Comparison of ENCODE assay signal across 1 cellular context in genomic region chr11:64757549-64758329, GRCh38.
TF ChIP-seq lines count a peak whose summit lies in the region.

No MANE protein-coding gene starts in this region.

TF ChIP-seq in A549, 52 proteins besides CTCF, POLR2A, EP300 and RAD21:
- no peak for TF ChIP-seq KDM1A (IDR thresholded peaks at IDR 0.05; ENCODE audit: low read depth)
- no peak for TF ChIP-seq MYC (IDR thresholded peaks at IDR 0.05; ENCODE audit: borderline replicate concordance, low read length)
- no peak for TF ChIP-seq CHD4 (IDR thresholded peaks at IDR 0.05; ENCODE audit: borderline replicate concordance)
- no peak for TF ChIP-seq PHF8 (IDR thresholded peaks at IDR 0.05; ENCODE audit: borderline replicate concordance, low read depth)
- TF ChIP-seq CBX8 (IDR thresholded peaks at IDR 0.05) = no peak
- peak; percentile 72 for TF ChIP-seq ZFP36 (IDR thresholded peaks at IDR 0.05; ENCODE audit: borderline replicate concordance, partially characterized antibody)
- no peak for TF ChIP-seq ZSCAN20 (CRISPR knock-in tag; IDR thresholded peaks at IDR 0.05)
